13 cellular contexts compared by ENCODE assay signal in the genomic region with DNA sequence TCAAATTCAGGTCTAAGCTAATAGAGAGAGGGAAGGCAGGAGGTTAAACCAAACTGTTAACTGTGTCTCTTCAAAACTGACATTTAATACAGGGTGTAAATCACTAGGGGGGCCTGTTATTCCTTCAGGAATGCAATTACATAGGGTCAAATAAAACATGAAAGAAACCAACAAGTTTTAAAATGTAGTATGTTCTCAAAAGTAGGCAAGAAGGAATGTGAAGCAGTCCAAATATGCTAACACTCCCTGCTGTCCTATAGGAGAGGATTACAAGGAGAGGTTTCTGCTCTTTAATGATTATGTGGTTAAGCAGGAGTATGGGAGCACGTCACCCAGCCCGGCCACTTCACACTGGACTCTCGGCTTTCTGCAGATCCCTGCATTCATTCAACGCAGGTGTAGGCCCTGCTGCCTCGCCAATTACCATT. TPM values are rescaled to one million over a fixed set of nuclear protein-coding genes. Genes with fewer than 3 reads are reported as not detected.
DNase-seq lines count a peak whose midpoint lies in the region; ATAC-seq and TF ChIP-seq lines count a peak whose summit lies in the region.
"Had no signal": no experiment of that assay in that cellular context is flagged by ENCODE, and none has a peak within 500 bp of the region (broad histone marks: within the 10 kb centered on the region; RNA-seq: fewer than 3 reads in every experiment).

No MANE protein-coding gene starts in this region.

- no peak overlapping the region for H3K27ac ChIP-seq in PC-9

- H3F3A ChIP-seq in PC-9 (ENCODE audit: insufficient read depth, low read depth) = no peaks in the 10 kb centered on the region

- H3K4me1 ChIP-seq in PC-9 (replicated peaks; ENCODE audit: insufficient read depth) = no peaks in the 10 kb centered on the region; the same call in 1 of the 2 replicates

- H3K9me2 ChIP-seq in PC-9 (ENCODE audit: insufficient read depth) = no peaks in the 10 kb centered on the region

- H3K79me2 ChIP-seq in PC-9 (ENCODE audit: low read depth) = no peaks in the 10 kb centered on the region

- CTCF ChIA-PET in PC-9 (lab: Charles Lee) = no interaction called here

- H3K36me3 ChIP-seq in MG63 = no peaks in the 10 kb centered on the region
- no peaks in the 10 kb centered on the region for H3K36me3 ChIP-seq in PC-9 (ENCODE audit: low read depth)

- no peak overlapping the region for H3K4me3 ChIP-seq in MG63
- no peak overlapping the region for H3K4me3 ChIP-seq in PC-9

- no peaks in the 10 kb centered on the region for H4K20me1 ChIP-seq in PC-9 (ENCODE audit: insufficient read depth)

- no peaks in the 10 kb centered on the region for H3K9me3 Mint-ChIP-seq in osteocyte (ENCODE audit: unreplicated experiment)
- no peaks in the 10 kb centered on the region for H3K9me3 Mint-ChIP-seq in activated T-cell treated with anti-CD3 and anti-CD28 coated beads, Interleukin-2, amount 50 U/mL, for 24 hours
- H3K9me3 Mint-ChIP-seq: activated T-helper 2 cell treated with anti-CD3 and anti-CD28 coated beads, Interferon-gamma antibody, Interleukin-2, Interleukin-4, amounts not matched to agents 10 μg/mL and 5 μg/mL and 100 μg/mL, durations not matched to agents 14 hours and 24 hours and 36 hours; natural killer cell treated with Interleukin-12 subunit alpha and Interleukin-12 subunit beta and Interleukin-15 and Interleukin-18, amount 100 ng/mL, for 72 hours had no signal

- DNase-seq in ELF-1 (ENCODE audit: low read depth, low spot score) = peak; percentile 74
- peak; percentile 34 for DNase-seq in MG63
- DNase-seq in fibroblast of gingiva (ENCODE audit: low read depth) = peak; percentile 47
- DNase-seq in osteocyte (ENCODE audit: extremely low spot score, unreplicated experiment) = no peak
- DNase-seq in activated T-cell treated with anti-CD3 and anti-CD28 coated beads, Interleukin-2, amount 50 U/mL, for 24 hours = no peak
- no peak for DNase-seq in PC-9
- DNase-seq in cerebellar nuclear complex (lab: John Stamatoyannopoulos, UW) = no peak
- DNase-seq: activated CD4-positive, CD25-positive, alpha-beta regulatory T cell treated with anti-CD3 and anti-CD28 coated beads, Interleukin-2, amount 50 U/mL, for 72 hours; NCI-H510A; SHP77 had no signal

- H3K36me3 Mint-ChIP-seq in osteocyte (ENCODE audit: unreplicated experiment) = no peaks in the 10 kb centered on the region
- H3K36me3 Mint-ChIP-seq in activated T-cell treated with anti-CD3 and anti-CD28 coated beads, Interleukin-2, amount 50 U/mL, for 24 hours (ENCODE audit: low read depth) = no peaks in the 10 kb centered on the region
- H3K36me3 Mint-ChIP-seq: natural killer cell treated with Interleukin-12 subunit alpha and Interleukin-12 subunit beta and Interleukin-15 and Interleukin-18, amount 100 ng/mL, for 72 hours had no signal

- TF ChIP-seq CTCF in osteocyte (IDR thresholded peaks at IDR 0.05) = no peak
- TF ChIP-seq CTCF in PC-9 (conservative IDR thresholded peaks at IDR 0.05) = no peak

- H3K4me3 Mint-ChIP-seq in osteocyte (ENCODE audit: unreplicated experiment) = no peak overlapping the region
- no peak overlapping the region for H3K4me3 Mint-ChIP-seq in activated T-cell treated with anti-CD3 and anti-CD28 coated beads, Interleukin-2, amount 50 U/mL, for 24 hours
- H3K4me3 Mint-ChIP-seq: natural killer cell treated with Interleukin-12 subunit alpha and Interleukin-12 subunit beta and Interleukin-15 and Interleukin-18, amount 100 ng/mL, for 72 hours had no signal

- intact Hi-C loops in PC-9 (cut with micrococcal nuclease; ENCODE audit: unreplicated experiment) = no loop called here

- POLR2A ChIA-PET in PC-9 (lab: Charles Lee; ENCODE audit: unreplicated experiment) = interaction anchor here (0.6 kb wide), 1 partner anchor 21 kb away, joined by 5 read pairs; no protein-coding TSS in a partner anchor

- H3K27me3 Mint-ChIP-seq in osteocyte (ENCODE audit: unreplicated experiment) = peaks cover under 1% of the 10 kb centered on the region
- H3K27me3 Mint-ChIP-seq in activated T-cell treated with anti-CD3 and anti-CD28 coated beads, Interleukin-2, amount 50 U/mL, for 24 hours = no peaks in the 10 kb centered on the region
- H3K27me3 Mint-ChIP-seq: natural killer cell treated with Interleukin-12 subunit alpha and Interleukin-12 subunit beta and Interleukin-15 and Interleukin-18, amount 100 ng/mL, for 72 hours had no signal

- peak overlapping the region; percentile 32 for H3K27ac Mint-ChIP-seq in osteocyte (ENCODE audit: unreplicated experiment)
- no peak overlapping the region for H3K27ac Mint-ChIP-seq in activated T-cell treated with anti-CD3 and anti-CD28 coated beads, Interleukin-2, amount 50 U/mL, for 24 hours
- H3K27ac Mint-ChIP-seq: activated T-helper 2 cell treated with anti-CD3 and anti-CD28 coated beads, Interferon-gamma antibody, Interleukin-2, Interleukin-4, amounts not matched to agents 10 μg/mL and 5 μg/mL and 100 μg/mL, durations not matched to agents 14 hours and 24 hours and 36 hours; natural killer cell treated with Interleukin-12 subunit alpha and Interleukin-12 subunit beta and Interleukin-15 and Interleukin-18, amount 100 ng/mL, for 72 hours had no signal

- H3K4me1 Mint-ChIP-seq in osteocyte (ENCODE audit: unreplicated experiment) = peaks cover 30% of the 10 kb centered on the region
- no peaks in the 10 kb centered on the region for H3K4me1 Mint-ChIP-seq in activated T-cell treated with anti-CD3 and anti-CD28 coated beads, Interleukin-2, amount 50 U/mL, for 24 hours (ENCODE audit: low read depth)

- H3K4me2 ChIP-seq in PC-9 = no peak overlapping the region

- H3K9me3 ChIP-seq in MG63 = no peaks in the 10 kb centered on the region
- H3K9me3 ChIP-seq in PC-9 (ENCODE audit: insufficient read depth, low read depth) = no peaks in the 10 kb centered on the region

- BruUV-seq in PC-9 (replicated peaks; lab: Mats Ljungman, UMichigan) = no TSS peak

- no peak for ATAC-seq in HG03439 (IDR thresholded peaks at IDR 0.05; ENCODE audit: unreplicated experiment)
- ATAC-seq: natural killer cell treated with Interleukin-12 subunit alpha and Interleukin-12 subunit beta and Interleukin-15 and Interleukin-18, amount 100 ng/mL, for 72 hours had no signal

- H2AFZ ChIP-seq in PC-9 = no peak overlapping the region

- H3K27me3 ChIP-seq in MG63 = no peaks in the 10 kb centered on the region
- no peaks in the 10 kb centered on the region for H3K27me3 ChIP-seq in PC-9 (ENCODE audit: insufficient read depth, low read depth)

RNA-seq across cellular contexts. Expression of a gene that starts 42.5 kb away (rescaled TPM):
- 9.3 and 13.5 TPM in 2 replicates for total RNA-seq in MG63 (2014; rRNA removed; shearing (Covaris generic); ENCODE audit: low replicate concordance)
- total RNA-seq in osteocyte = 6.9 and 7.3 TPM in 2 replicates
- total RNA-seq in PC-9 (2021) = 62.4 and 63.5 TPM in 2 replicates
- total RNA-seq: activated T-helper 2 cell treated with anti-CD3 and anti-CD28 coated beads, Interferon-gamma antibody, Interleukin-2, Interleukin-4, amounts not matched to agents 10 μg/mL and 5 μg/mL and 100 μg/mL, durations not matched to agents 14 hours and 24 hours and 36 hours had no signal

Comparison
In these comparisons a context has a peak if more than half of its experiments do, and no peak if none do; other contexts are left out.
1. DNase-seq: peak in ELF-1 (single experiment), MG63 (single experiment) and fibroblast of gingiva (single experiment); none in osteocyte (single experiment), activated T-cell treated with anti-CD3 and anti-CD28 coated beads, Interleukin-2, amount 50 U/mL, for 24 hours (single experiment), PC-9 (0 of 2) and cerebellar nuclear complex (0 of 2).